1 cellular context compared by ENCODE assay signal in the genomic region with DNA sequence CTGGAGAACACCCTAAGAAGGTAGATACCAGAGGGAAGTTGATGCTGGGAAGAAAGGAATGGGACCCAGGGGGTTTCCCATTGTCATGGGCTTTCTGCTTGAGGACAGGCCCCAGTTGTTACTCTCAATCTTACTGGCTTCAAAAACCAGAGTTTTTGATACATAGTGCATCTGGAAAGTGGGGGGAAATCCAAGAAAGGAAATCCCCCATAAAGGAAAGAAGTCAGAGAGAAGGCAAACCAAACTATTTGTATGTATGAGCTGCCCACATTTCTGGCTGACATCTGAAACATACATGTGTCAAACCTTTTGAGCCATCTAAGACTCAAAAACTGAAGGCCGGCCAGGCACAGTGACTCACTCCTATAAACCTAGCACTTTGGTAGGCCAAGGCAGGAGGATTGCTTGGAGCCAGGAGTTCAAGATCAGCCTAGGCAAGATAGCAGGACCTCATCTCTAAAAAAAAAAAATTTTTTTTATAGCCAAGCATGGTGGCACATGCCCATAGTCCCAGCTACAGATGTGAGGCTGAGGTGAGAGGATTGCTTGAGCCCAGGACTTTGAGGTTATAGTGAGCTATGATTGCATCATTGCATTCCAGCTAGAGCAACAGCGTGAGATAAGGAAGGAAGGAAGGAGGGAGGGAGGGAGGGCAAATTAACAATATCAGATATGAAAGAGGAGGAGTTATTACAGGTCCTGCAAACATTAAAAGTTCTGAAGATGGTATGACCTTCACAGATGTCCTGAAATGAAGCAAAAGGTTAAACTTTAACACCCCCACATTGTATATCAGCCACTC.
TF ChIP-seq lines count a peak whose summit lies in the region.

No MANE protein-coding gene starts in this region.

TF ChIP-seq in K562, 482 proteins besides CTCF, POLR2A, EP300 and RAD21 (continued from another document and continues in another):
- TF ChIP-seq, protein P1, sequence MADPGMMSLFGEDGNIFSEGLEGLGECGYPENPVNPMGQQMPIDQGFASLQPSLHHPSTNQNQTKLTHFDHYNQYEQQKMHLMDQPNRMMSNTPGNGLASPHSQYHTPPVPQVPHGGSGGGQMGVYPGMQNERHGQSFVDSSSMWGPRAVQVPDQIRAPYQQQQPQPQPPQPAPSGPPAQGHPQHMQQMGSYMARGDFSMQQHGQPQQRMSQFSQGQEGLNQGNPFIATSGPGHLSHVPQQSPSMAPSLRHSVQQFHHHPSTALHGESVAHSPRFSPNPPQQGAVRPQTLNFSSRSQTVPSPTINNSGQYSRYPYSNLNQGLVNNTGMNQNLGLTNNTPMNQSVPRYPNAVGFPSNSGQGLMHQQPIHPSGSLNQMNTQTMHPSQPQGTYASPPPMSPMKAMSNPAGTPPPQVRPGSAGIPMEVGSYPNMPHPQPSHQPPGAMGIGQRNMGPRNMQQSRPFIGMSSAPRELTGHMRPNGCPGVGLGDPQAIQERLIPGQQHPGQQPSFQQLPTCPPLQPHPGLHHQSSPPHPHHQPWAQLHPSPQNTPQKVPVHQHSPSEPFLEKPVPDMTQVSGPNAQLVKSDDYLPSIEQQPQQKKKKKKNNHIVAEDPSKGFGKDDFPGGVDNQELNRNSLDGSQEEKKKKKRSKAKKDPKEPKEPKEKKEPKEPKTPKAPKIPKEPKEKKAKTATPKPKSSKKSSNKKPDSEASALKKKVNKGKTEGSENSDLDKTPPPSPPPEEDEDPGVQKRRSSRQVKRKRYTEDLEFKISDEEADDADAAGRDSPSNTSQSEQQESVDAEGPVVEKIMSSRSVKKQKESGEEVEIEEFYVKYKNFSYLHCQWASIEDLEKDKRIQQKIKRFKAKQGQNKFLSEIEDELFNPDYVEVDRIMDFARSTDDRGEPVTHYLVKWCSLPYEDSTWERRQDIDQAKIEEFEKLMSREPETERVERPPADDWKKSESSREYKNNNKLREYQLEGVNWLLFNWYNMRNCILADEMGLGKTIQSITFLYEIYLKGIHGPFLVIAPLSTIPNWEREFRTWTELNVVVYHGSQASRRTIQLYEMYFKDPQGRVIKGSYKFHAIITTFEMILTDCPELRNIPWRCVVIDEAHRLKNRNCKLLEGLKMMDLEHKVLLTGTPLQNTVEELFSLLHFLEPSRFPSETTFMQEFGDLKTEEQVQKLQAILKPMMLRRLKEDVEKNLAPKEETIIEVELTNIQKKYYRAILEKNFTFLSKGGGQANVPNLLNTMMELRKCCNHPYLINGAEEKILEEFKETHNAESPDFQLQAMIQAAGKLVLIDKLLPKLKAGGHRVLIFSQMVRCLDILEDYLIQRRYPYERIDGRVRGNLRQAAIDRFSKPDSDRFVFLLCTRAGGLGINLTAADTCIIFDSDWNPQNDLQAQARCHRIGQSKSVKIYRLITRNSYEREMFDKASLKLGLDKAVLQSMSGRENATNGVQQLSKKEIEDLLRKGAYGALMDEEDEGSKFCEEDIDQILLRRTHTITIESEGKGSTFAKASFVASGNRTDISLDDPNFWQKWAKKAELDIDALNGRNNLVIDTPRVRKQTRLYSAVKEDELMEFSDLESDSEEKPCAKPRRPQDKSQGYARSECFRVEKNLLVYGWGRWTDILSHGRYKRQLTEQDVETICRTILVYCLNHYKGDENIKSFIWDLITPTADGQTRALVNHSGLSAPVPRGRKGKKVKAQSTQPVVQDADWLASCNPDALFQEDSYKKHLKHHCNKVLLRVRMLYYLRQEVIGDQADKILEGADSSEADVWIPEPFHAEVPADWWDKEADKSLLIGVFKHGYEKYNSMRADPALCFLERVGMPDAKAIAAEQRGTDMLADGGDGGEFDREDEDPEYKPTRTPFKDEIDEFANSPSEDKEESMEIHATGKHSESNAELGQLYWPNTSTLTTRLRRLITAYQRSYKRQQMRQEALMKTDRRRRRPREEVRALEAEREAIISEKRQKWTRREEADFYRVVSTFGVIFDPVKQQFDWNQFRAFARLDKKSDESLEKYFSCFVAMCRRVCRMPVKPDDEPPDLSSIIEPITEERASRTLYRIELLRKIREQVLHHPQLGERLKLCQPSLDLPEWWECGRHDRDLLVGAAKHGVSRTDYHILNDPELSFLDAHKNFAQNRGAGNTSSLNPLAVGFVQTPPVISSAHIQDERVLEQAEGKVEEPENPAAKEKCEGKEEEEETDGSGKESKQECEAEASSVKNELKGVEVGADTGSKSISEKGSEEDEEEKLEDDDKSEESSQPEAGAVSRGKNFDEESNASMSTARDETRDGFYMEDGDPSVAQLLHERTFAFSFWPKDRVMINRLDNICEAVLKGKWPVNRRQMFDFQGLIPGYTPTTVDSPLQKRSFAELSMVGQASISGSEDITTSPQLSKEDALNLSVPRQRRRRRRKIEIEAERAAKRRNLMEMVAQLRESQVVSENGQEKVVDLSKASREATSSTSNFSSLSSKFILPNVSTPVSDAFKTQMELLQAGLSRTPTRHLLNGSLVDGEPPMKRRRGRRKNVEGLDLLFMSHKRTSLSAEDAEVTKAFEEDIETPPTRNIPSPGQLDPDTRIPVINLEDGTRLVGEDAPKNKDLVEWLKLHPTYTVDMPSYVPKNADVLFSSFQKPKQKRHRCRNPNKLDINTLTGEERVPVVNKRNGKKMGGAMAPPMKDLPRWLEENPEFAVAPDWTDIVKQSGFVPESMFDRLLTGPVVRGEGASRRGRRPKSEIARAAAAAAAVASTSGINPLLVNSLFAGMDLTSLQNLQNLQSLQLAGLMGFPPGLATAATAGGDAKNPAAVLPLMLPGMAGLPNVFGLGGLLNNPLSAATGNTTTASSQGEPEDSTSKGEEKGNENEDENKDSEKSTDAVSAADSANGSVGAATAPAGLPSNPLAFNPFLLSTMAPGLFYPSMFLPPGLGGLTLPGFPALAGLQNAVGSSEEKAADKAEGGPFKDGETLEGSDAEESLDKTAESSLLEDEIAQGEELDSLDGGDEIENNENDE (IDR thresholded peaks at IDR 0.05; ENCODE audit: low read depth, low read length) = no peak
- TF ChIP-seq ZFX (CRISPR knock-in tag; IDR thresholded peaks at IDR 0.05) = no peak
- TF ChIP-seq, protein P2, sequence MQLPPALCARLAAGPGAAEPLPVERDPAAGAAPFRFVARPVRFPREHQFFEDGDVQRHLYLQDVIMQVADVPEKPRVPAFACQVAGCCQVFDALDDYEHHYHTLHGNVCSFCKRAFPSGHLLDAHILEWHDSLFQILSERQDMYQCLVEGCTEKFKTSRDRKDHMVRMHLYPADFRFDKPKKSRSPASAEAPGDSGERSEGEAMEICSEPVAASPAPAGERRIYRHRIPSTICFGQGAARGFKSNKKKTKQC (CRISPR knock-in tag; IDR thresholded peaks at IDR 0.05) = no peak
- peak; percentile 73; the same call in 1 of the 2 replicates for TF ChIP-seq ZNF644 (tag; IDR thresholded peaks at IDR 0.05; ENCODE audit: low read depth)
- TF ChIP-seq, protein P3, sequence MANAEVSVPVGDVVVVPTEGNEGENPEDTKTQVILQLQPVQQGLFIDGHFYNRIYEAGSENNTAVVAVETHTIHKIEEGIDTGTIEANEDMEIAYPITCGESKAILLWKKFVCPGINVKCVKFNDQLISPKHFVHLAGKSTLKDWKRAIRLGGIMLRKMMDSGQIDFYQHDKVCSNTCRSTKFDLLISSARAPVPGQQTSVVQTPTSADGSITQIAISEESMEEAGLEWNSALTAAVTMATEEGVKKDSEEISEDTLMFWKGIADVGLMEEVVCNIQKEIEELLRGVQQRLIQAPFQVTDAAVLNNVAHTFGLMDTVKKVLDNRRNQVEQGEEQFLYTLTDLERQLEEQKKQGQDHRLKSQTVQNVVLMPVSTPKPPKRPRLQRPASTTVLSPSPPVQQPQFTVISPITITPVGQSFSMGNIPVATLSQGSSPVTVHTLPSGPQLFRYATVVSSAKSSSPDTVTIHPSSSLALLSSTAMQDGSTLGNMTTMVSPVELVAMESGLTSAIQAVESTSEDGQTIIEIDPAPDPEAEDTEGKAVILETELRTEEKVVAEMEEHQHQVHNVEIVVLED (CRISPR knock-in tag; IDR thresholded peaks at IDR 0.05) = 0 out of 2 replicates have a peak, but pooled peaks have one; percentile 5
- TF ChIP-seq PHF8 (IDR thresholded peaks at IDR 0.05; ENCODE audit: borderline replicate concordance, low read length) = no peak
- TF ChIP-seq NFIX (CRISPR knock-in tag; IDR thresholded peaks at IDR 0.05; ENCODE audit: low read depth) = no peak
- TF ChIP-seq DDX20 (tag; IDR thresholded peaks at IDR 0.05; ENCODE audit: low read depth) = no peak
- no peak for TF ChIP-seq ZZZ3 (IDR thresholded peaks at IDR 0.05)
- no peak for TF ChIP-seq POLR2B (IDR thresholded peaks at IDR 0.05; ENCODE audit: low read depth, partially characterized antibody)
- no peak for TF ChIP-seq KDM4B (IDR thresholded peaks at IDR 0.05; ENCODE audit: borderline replicate concordance in 2 of 2, low read depth in 1 of 2)
- no peak for TF ChIP-seq TAF1 (IDR thresholded peaks at IDR 0.05; ENCODE audit: control insufficient read depth, extremely low read depth, insufficient read depth, low read length, severe bottlenecking)
- peak; percentile 62; the same call in 1 of the 2 replicates for TF ChIP-seq ZNF41 (CRISPR knock-in tag; conservative IDR thresholded peaks at IDR 0.05)
- TF ChIP-seq RBM39 (optimal IDR thresholded peaks at IDR 0.05; ENCODE audit: low read depth, low read length) = no peak
- no peak for TF ChIP-seq NRF1 (conservative IDR thresholded peaks at IDR 0.05 in 1 of 2, IDR thresholded peaks at IDR 0.05 in 1 of 2)
- no peak for TF ChIP-seq SAP30 (IDR thresholded peaks at IDR 0.05; ENCODE audit: borderline replicate concordance, insufficient read depth, low read depth, low read length, poor library complexity, severe bottlenecking)
- no peak for TF ChIP-seq NELFE (IDR thresholded peaks at IDR 0.05; ENCODE audit: insufficient read depth, insufficient read length)
- TF ChIP-seq JUND (IDR thresholded peaks at IDR 0.05; ENCODE audit: borderline replicate concordance, low read depth, low read length) = peak; percentile 91
- TF ChIP-seq JUND (tag; IDR thresholded peaks at IDR 0.05; ENCODE audit: borderline replicate concordance, low read depth, low read length) = peak; percentile 88; the same call in 1 of the 3 replicates
- TF ChIP-seq, protein P4, sequence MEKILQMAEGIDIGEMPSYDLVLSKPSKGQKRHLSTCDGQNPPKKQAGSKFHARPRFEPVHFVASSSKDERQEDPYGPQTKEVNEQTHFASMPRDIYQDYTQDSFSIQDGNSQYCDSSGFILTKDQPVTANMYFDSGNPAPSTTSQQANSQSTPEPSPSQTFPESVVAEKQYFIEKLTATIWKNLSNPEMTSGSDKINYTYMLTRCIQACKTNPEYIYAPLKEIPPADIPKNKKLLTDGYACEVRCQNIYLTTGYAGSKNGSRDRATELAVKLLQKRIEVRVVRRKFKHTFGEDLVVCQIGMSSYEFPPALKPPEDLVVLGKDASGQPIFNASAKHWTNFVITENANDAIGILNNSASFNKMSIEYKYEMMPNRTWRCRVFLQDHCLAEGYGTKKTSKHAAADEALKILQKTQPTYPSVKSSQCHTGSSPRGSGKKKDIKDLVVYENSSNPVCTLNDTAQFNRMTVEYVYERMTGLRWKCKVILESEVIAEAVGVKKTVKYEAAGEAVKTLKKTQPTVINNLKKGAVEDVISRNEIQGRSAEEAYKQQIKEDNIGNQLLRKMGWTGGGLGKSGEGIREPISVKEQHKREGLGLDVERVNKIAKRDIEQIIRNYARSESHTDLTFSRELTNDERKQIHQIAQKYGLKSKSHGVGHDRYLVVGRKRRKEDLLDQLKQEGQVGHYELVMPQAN (IDR thresholded peaks at IDR 0.05; ENCODE audit: borderline replicate concordance) = no peak
- TF ChIP-seq, protein P5, sequence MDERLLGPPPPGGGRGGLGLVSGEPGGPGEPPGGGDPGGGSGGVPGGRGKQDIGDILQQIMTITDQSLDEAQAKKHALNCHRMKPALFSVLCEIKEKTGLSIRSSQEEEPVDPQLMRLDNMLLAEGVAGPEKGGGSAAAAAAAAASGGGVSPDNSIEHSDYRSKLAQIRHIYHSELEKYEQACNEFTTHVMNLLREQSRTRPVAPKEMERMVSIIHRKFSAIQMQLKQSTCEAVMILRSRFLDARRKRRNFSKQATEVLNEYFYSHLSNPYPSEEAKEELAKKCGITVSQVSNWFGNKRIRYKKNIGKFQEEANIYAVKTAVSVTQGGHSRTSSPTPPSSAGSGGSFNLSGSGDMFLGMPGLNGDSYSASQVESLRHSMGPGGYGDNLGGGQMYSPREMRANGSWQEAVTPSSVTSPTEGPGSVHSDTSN (CRISPR knock-in tag; IDR thresholded peaks at IDR 0.05; ENCODE audit: low read depth) = no peak
- TF ChIP-seq, protein P5 (tag; conservative IDR thresholded peaks at IDR 0.05; ENCODE audit: low read depth) = no peak
- no peak for TF ChIP-seq ZBED1 (IDR thresholded peaks at IDR 0.05)
- no peak for TF ChIP-seq ZKSCAN1 (IDR thresholded peaks at IDR 0.05; ENCODE audit: low read depth, low read length)
- TF ChIP-seq SMAD1 (IDR thresholded peaks at IDR 0.05; ENCODE audit: low read depth, low read length, partially characterized antibody) = no peak
- TF ChIP-seq SRSF9 (IDR thresholded peaks at IDR 0.05; ENCODE audit: borderline replicate concordance, low read depth, low read length) = no peak
- no peak for TF ChIP-seq ZNF134 (CRISPR knock-in tag; conservative IDR thresholded peaks at IDR 0.05)
- TF ChIP-seq SRSF3 (IDR thresholded peaks at IDR 0.05; ENCODE audit: insufficient read depth, low read length) = no peak
- no peak for TF ChIP-seq CHCHD3 (CRISPR knock-in tag; IDR thresholded peaks at IDR 0.05)
- no peak for TF ChIP-seq YY1 (IDR thresholded peaks at IDR 0.05; ENCODE audit: borderline replicate concordance in 1 of 3, control insufficient read depth in 1 of 3, extremely low read depth in 1 of 3, insufficient read depth in 3 of 3, insufficient read length in 1 of 3, insufficient replicate concordance in 2 of 3, low read depth in 1 of 3, low read length in 2 of 3)
- TF ChIP-seq GTF2E2 (tag; IDR thresholded peaks at IDR 0.05) = peak; percentile 30; the same call in 1 of the 2 replicates
